In the genomic region with DNA sequence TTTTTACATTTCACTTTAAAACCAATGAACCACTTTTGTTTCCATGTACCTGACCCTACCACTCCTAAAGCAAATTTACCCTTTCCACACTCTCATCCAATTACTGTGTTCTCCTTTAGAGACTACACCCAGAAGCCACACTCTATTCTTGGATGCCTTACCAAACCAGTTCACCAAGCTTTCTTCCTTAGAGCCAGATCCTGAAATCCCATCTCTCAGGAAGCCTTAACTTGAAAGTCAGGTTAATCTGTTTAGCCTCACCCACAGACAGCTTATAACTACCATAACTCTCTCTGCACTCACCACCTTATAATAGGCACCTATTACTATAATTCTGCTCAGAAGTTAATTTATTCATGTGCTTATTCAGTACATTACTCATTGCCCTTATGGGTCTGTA, we compare ENCODE assay signal across 8 cellular contexts. TPM values are rescaled to one million over a fixed set of nuclear protein-coding genes. Genes with fewer than 3 reads are reported as not detected.
DNase-seq lines count a peak whose midpoint lies in the region; ATAC-seq and TF ChIP-seq lines count a peak whose summit lies in the region.

No MANE protein-coding gene starts in this region.

- H3K4me1 ChIP-seq in SK-N-SH (ENCODE audit: control insufficient read depth in 1 of 2, insufficient read depth in 2 of 2, low read depth in 1 of 2, low read length in 1 of 2) (peaks cover 8 to 15% of the 10 kb centered on the region in 2 experiments; a peak in 3 of 4 replicates), Panc1 (ENCODE audit: control insufficient read depth, insufficient read depth, low read length) (peaks cover 25% of the 10 kb centered on the region), esophagus squamous epithelium (peaks cover 40 to 74% (median 66%) of the 10 kb centered on the region in 3 donors), sigmoid colon (peaks cover 0 to 73% (median 70%) of the 10 kb centered on the region in 4 donors)

- peaks cover 90% of the 10 kb centered on the region for H3K79me2 ChIP-seq in SK-N-SH (ENCODE audit: insufficient read depth)

- in situ Hi-C loops in Panc1 (cut with HindIII; ENCODE audit: low pct_unique_long_range_greater_than_20kb, low sequenced_read_pairs) = no loop called here

- 0 out of 2 replicates have a peak overlapping the region, but pooled peaks have one; percentile 21 for H3K9ac ChIP-seq in SK-N-SH

- no peaks in the 10 kb centered on the region for H3K9me3 ChIP-seq in SK-N-SH
- H3K9me3 ChIP-seq in Panc1 (ENCODE audit: control insufficient read depth, insufficient read depth, low read depth, low read length) = no peaks in the 10 kb centered on the region
- no peaks in the 10 kb centered on the region for H3K9me3 ChIP-seq in esophagus squamous epithelium
- no peaks in the 10 kb centered on the region for H3K9me3 ChIP-seq in sigmoid colon

- H3F3A ChIP-seq in SK-N-SH (replicated peaks; ENCODE audit: insufficient read depth) = peaks cover 8% of the 10 kb centered on the region

- H2AFZ ChIP-seq in SK-N-SH (ENCODE audit: low read depth) = no peak overlapping the region

- peaks cover 34 to 56% of the 10 kb centered on the region in 2 experiments for H3K36me3 ChIP-seq in SK-N-SH (replicated peaks in 1 of 2; ENCODE audit: control insufficient read depth in 1 of 2, insufficient read depth in 2 of 2, low read length in 1 of 2)
- H3K36me3 ChIP-seq in Panc1 (ENCODE audit: control insufficient read depth, insufficient read depth, low read length) = peaks cover 46% of the 10 kb centered on the region
- peaks cover 0 to 59% (median 11%) of the 10 kb centered on the region in 3 donors for H3K36me3 ChIP-seq in esophagus squamous epithelium
- H3K36me3 ChIP-seq in sigmoid colon = peaks cover 0 to 52% (median 7%) of the 10 kb centered on the region in 4 donors

- TF ChIP-seq RAD21 in SK-N-SH (IDR thresholded peaks at IDR 0.05; ENCODE audit: low read length) = no peak

- ATAC-seq in SK-N-SH treated with all-trans-retinoic acid at 6 μM for 48 hours (no peak), Panc1 (no peak), GM19397 (IDR thresholded peaks at IDR 0.05; ENCODE audit: unreplicated experiment) (no peak)

- H4K20me1 ChIP-seq in SK-N-SH (ENCODE audit: insufficient read depth) = peaks cover 50% of the 10 kb centered on the region

- peak overlapping the region in 1 of 2 experiments; percentile 96; a peak in 2 of 4 replicates for H3K27ac ChIP-seq in SK-N-SH (ENCODE audit: low read depth in 2 of 2, low read length in 1 of 2)
- peak overlapping the region; percentile 59 for H3K27ac ChIP-seq in Panc1 (ENCODE audit: low read length)
- peak overlapping the region; percentile 93 to 99 (median 98) for H3K27ac ChIP-seq in esophagus squamous epithelium
- peak overlapping the region; percentile 33 to 100 (median 100) for H3K27ac ChIP-seq in sigmoid colon

- DNase-seq in SK-N-SH = no peak
- no peak for DNase-seq in Panc1 (ENCODE audit: low read depth, low spot score)
- DNase-seq in esophagus squamous epithelium (lab: John Stamatoyannopoulos, UW) = no peak
- DNase-seq in sigmoid colon = no peak
- no peak for DNase-seq in NCI-H1694 (lab: John Stamatoyannopoulos, UW)
- DNase-seq in NCI-H524 treated with DMSO at 0.1 percent for 48 hours (lab: John Stamatoyannopoulos, UW) = no peak

- H3K4me3 ChIP-seq in SK-N-SH (ENCODE audit: low read depth in 2 of 2, low read length in 1 of 2) (peak overlapping the region in 1 of 2 experiments; percentile 95; a peak in 1 of 4 replicates), Panc1 (ENCODE audit: low read depth in 2 of 2, low read length in 2 of 2) (peak overlapping the region in 1 of 2 experiments; percentile 8; a peak in 1 of 4 replicates), esophagus squamous epithelium (peak overlapping the region in 2 of 4 donors; percentile 9 to 89), sigmoid colon (peak overlapping the region in 2 of 4 donors; percentile 97 to 99)

- peak in 1 of 4 donors; percentile 22 for TF ChIP-seq POLR2A in esophagus squamous epithelium (IDR thresholded peaks at IDR 0.05)
- TF ChIP-seq POLR2A in sigmoid colon (IDR thresholded peaks at IDR 0.05) = no peak

- POLR2A ChIA-PET in SK-N-SH (lab: Yijun Ruan, JAX) = interaction anchor here (0.6 kb wide), 1 partner anchor 172 kb away, joined by 3 read pairs; no protein-coding TSS in a partner anchor
- POLR2A ChIA-PET in Panc1 (lab: Charles Lee) = interaction anchor here (0.5 kb wide), 1 partner anchor 73 kb away, joined by 4 read pairs; no protein-coding TSS in a partner anchor

- H3K27me3 ChIP-seq in SK-N-SH (ENCODE audit: insufficient read depth) (no peaks in the 10 kb centered on the region), Panc1 (ENCODE audit: control insufficient read depth, insufficient read depth, low read length) (no peaks in the 10 kb centered on the region), esophagus squamous epithelium (no peaks in the 10 kb centered on the region), sigmoid colon (no peaks in the 10 kb centered on the region)

- peak overlapping the region; percentile 96 for H3K4me2 ChIP-seq in SK-N-SH

- intact Hi-C loops in Panc1 (cut with micrococcal nuclease; ENCODE audit: unreplicated experiment) (no loop called here), esophagus squamous epithelium (cut with DNase I) (no loop called here), sigmoid colon (cut with DNase I) (loop anchor here (5.0 kb wide), 1 partner anchor 60 kb away; no protein-coding TSS in a partner anchor)

- BruUV-seq in Panc1 (replicated peaks; lab: Mats Ljungman, UMichigan) = no TSS peak

- TF ChIP-seq EP300 in SK-N-SH (IDR thresholded peaks at IDR 0.05; ENCODE audit: borderline replicate concordance in 1 of 2, low read depth in 1 of 2, low read length in 1 of 2) (no peak), sigmoid colon (IDR thresholded peaks at IDR 0.05) (peak in 1 of 4 donors; percentile 7)

- CTCF ChIA-PET in SK-N-SH (lab: Yijun Ruan, JAX) = interaction anchor here (0.8 to 1.2 kb wide), 2 partner anchors 28 to 113 kb away, joined by 3 read pairs; no protein-coding TSS in a partner anchor
- CTCF ChIA-PET in Panc1 (lab: Charles Lee) = no interaction called here

- TF ChIP-seq CTCF in SK-N-SH (IDR thresholded peaks at IDR 0.05) (no peak), Panc1 (IDR thresholded peaks at IDR 0.05) (no peak), esophagus squamous epithelium (IDR thresholded peaks at IDR 0.05) (no peak), sigmoid colon (IDR thresholded peaks at IDR 0.05) (no peak)

- no peaks in the 10 kb centered on the region for H3K9me2 ChIP-seq in SK-N-SH

TF ChIP-seq in SK-N-SH, 30 proteins besides CTCF, POLR2A, EP300 and RAD21 (continues in another document):
- TF ChIP-seq TEAD4 (IDR thresholded peaks at IDR 0.05; ENCODE audit: borderline replicate concordance, insufficient read depth) = no peak
- no peak for TF ChIP-seq POLR2AphosphoS5 (IDR thresholded peaks at IDR 0.05; ENCODE audit: low read depth, low read length)
- TF ChIP-seq RCOR1 (IDR thresholded peaks at IDR 0.05; ENCODE audit: low read length) = no peak
- TF ChIP-seq TCF12 (IDR thresholded peaks at IDR 0.05) = no peak
- TF ChIP-seq, protein P1, sequence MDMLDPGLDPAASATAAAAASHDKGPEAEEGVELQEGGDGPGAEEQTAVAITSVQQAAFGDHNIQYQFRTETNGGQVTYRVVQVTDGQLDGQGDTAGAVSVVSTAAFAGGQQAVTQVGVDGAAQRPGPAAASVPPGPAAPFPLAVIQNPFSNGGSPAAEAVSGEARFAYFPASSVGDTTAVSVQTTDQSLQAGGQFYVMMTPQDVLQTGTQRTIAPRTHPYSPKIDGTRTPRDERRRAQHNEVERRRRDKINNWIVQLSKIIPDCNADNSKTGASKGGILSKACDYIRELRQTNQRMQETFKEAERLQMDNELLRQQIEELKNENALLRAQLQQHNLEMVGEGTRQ (IDR thresholded peaks at IDR 0.05; ENCODE audit: borderline replicate concordance, low read depth, low read length) = no peak
- no peak for TF ChIP-seq CHD2 (IDR thresholded peaks at IDR 0.05; ENCODE audit: low read length, partially characterized antibody)
- no peak for TF ChIP-seq SMC3 (IDR thresholded peaks at IDR 0.05; ENCODE audit: low read depth, low read length)

TF ChIP-seq in SK-N-SH treated with all-trans-retinoic acid at 6 μM for 48 hours, 23 proteins besides CTCF, POLR2A, EP300 and RAD21 (continues in another document):
- no peak for TF ChIP-seq OSR1 (CRISPR knock-in tag; IDR thresholded peaks at IDR 0.05)
- no peak for TF ChIP-seq ZNF70 (CRISPR knock-in tag; IDR thresholded peaks at IDR 0.05)
- TF ChIP-seq, protein P2, sequence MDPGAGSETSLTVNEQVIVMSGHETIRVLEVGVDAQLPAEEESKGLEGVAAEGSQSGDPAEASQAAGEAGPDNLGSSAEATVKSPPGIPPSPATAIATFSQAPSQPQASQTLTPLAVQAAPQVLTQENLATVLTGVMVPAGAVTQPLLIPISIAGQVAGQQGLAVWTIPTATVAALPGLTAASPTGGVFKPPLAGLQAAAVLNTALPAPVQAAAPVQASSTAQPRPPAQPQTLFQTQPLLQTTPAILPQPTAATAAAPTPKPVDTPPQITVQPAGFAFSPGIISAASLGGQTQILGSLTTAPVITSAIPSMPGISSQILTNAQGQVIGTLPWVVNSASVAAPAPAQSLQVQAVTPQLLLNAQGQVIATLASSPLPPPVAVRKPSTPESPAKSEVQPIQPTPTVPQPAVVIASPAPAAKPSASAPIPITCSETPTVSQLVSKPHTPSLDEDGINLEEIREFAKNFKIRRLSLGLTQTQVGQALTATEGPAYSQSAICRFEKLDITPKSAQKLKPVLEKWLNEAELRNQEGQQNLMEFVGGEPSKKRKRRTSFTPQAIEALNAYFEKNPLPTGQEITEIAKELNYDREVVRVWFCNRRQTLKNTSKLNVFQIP (CRISPR knock-in tag; IDR thresholded peaks at IDR 0.05; ENCODE audit: borderline replicate concordance, low read depth) = no peak
- TF ChIP-seq SNAI2 (CRISPR knock-in tag; IDR thresholded peaks at IDR 0.05) = no peak
- no peak for TF ChIP-seq ARNTL (CRISPR knock-in tag; IDR thresholded peaks at IDR 0.05; ENCODE audit: borderline replicate concordance, low read depth)
- TF ChIP-seq RARB (CRISPR knock-in tag; IDR thresholded peaks at IDR 0.05) = no peak
- TF ChIP-seq ZC3H10 (CRISPR knock-in tag; IDR thresholded peaks at IDR 0.05) = no peak

RNA-seq across cellular contexts. Expression of a gene that starts 4.3 kb away (rescaled TPM):
- polyA plus RNA-seq in SK-N-SH (2012; rRNA removed) (70.7 and 96.6 TPM in 2 replicates), sigmoid colon (100 to 1,000 TPM in 2 of 3 donors, 10 to 100 TPM in 1; 85.3 to 112 (median 107) TPM)
- 109 and 118 TPM in 2 replicates for polyA plus RNA-seq in SK-N-SH (2012; cell fraction: cytosol; rRNA removed)
- 63.2 and 77.8 TPM in 2 replicates for polyA plus RNA-seq in SK-N-SH (2012; cell fraction: nucleus; rRNA removed)
- total RNA-seq in Panc1 (2021; ENCODE audit: unreplicated experiment) (287 TPM), esophagus squamous epithelium (100 to 1,000 TPM; 223 to 388 (median 301) TPM), sigmoid colon (100 to 1,000 TPM; 214 to 298 (median 231) TPM)
- 190 TPM for polyA plus RNA-seq in Panc1 (2012; ENCODE audit: insufficient read length)

RNA-seq across cellular contexts. Expression of a gene that starts 34.3 kb away (rescaled TPM):
- polyA plus RNA-seq in SK-N-SH (2012; rRNA removed) (0.94 and 1.3 TPM in 2 replicates), sigmoid colon (1 to 10 TPM; 4.8 to 7.2 (median 7.0) TPM)
- 0.76 and 1.1 TPM in 2 replicates for polyA plus RNA-seq in SK-N-SH (2012; cell fraction: cytosol; rRNA removed)
- polyA plus RNA-seq in SK-N-SH (2012; cell fraction: nucleus; rRNA removed) = 1.2 and 2.1 TPM in 2 replicates
- total RNA-seq in Panc1 (2021; ENCODE audit: unreplicated experiment) (3.2 TPM), esophagus squamous epithelium (10 to 100 TPM; 14.5 to 29.3 (median 18.0) TPM), sigmoid colon (10 to 100 TPM; 23.5 to 51.0 (median 39.8) TPM)
- 4.2 TPM for polyA plus RNA-seq in Panc1 (2012; ENCODE audit: insufficient read length)
